Comparison of ENCODE assay signal across 13 cellular contexts in genomic region chr12:4825139-4825858, GRCh38.
A peak's percentile ranks its signal among the peaks of the same experiment; 100 is the strongest.
DNase-seq lines count a peak whose midpoint lies in the region; ATAC-seq, FAIRE-seq and TF ChIP-seq lines count a peak whose summit lies in the region.
"Had no signal": no experiment of that assay in that cellular context is flagged by ENCODE, and none has a peak within 500 bp of the region (broad histone marks: within the 10 kb centered on the region; RNA-seq: fewer than 3 reads in every experiment).

No MANE protein-coding gene starts in this region.

- H3K4me2 ChIP-seq in GM12878 (ENCODE audit: control insufficient read depth, insufficient read depth), result peak overlapping the region; percentile 45; the same call in 1 of the 2 replicates
- H3K4me2 ChIP-seq: KMS-11 had no signal

- no peaks in the 10 kb centered on the region for H4K20me1 ChIP-seq in GM12878 (ENCODE audit: control insufficient read depth, insufficient read depth)

- CTCF ChIA-PET in GM12878 (lab: Yijun Ruan, JAX), result interaction anchor here (1.4 to 1.9 kb wide), 2 partner anchors 30 to 32 kb away, joined by 4 to 5 read pairs; no protein-coding TSS in a partner anchor

- no peaks in the 10 kb centered on the region for H3K27me3 ChIP-seq in GM12878 (replicated peaks in 1 of 2; ENCODE audit: control insufficient read depth in 2 of 2, insufficient read depth in 2 of 2, low read length in 1 of 2)
- no peaks in the 10 kb centered on the region for H3K27me3 ChIP-seq in spleen (replicated peaks in 1 of 7)

- H3K79me2 ChIP-seq in GM12878 (ENCODE audit: control insufficient read depth, insufficient read depth, low read length), result peaks cover 12% of the 10 kb centered on the region

- no peak for TF ChIP-seq POLR2A in GM12878 (IDR thresholded peaks at IDR 0.05; ENCODE audit: low read depth, low read length)
- no peak for TF ChIP-seq POLR2A in spleen (IDR thresholded peaks at IDR 0.05)

- no peak for TF ChIP-seq RAD21 in GM12878 (IDR thresholded peaks at IDR 0.05; ENCODE audit: insufficient read depth, low read depth, low read length)

- TF ChIP-seq CTCF in GM12878 (IDR thresholded peaks at IDR 0.05 in 2 of 3, conservative IDR thresholded peaks at IDR 0.05 in 1 of 3; ENCODE audit: control insufficient read depth in 2 of 3, extremely low read depth in 1 of 3, insufficient read depth in 1 of 3, low read depth in 3 of 3, low read length in 3 of 3), result no peak
- no peak for TF ChIP-seq CTCF in spleen (IDR thresholded peaks at IDR 0.05 in 8 of 11, conservative IDR thresholded peaks at IDR 0.05 in 3 of 11)

- H3K36me3 ChIP-seq in GM12878 (ENCODE audit: control insufficient read depth in 2 of 2, insufficient read depth in 2 of 2, low read length in 1 of 2), result no peaks in the 10 kb centered on the region; a peak in 1 of 4 replicates
- H3K36me3 ChIP-seq in spleen, result no peaks in the 10 kb centered on the region
- H3K36me3 ChIP-seq: cardiac muscle cell had no signal

- ATAC-seq in GM12878 (peak; percentile 14; the same call in 1 of the 3 replicates), HG03159 (IDR thresholded peaks at IDR 0.05; ENCODE audit: unreplicated experiment) (no peak)
- ATAC-seq: esophagus mucosa, Panc1 had no signal

- DNase-seq in A172 (ENCODE audit: low spot score) (peak; percentile 51), GDM1 (lab: John Stamatoyannopoulos, UW) (peak; percentile 24), NOMO-1 (lab: John Stamatoyannopoulos, UW; ENCODE audit: unreplicated experiment in 2 of 2) (peak; percentile 11 to 63), GM12878 (ENCODE audit: low read depth, low spot score) (no peak), NCI-H1436 (lab: John Stamatoyannopoulos, UW) (no peak), DMS 273 treated with DMSO at 0.1 percent for 48 hours (lab: John Stamatoyannopoulos, UW) (no peak), spleen (no peak)
- DNase-seq: stimulated activated CD4-positive, alpha-beta T cell treated with anti-CD3 and anti-CD28 coated beads, Interleukin-4, amount 100 ng/mL, for 24 hours had no signal

- no peak overlapping the region for H2AFZ ChIP-seq in GM12878 (ENCODE audit: control insufficient read depth, low read depth, low read length)

- H3K9me3 ChIP-seq in GM12878 (replicated peaks; ENCODE audit: control insufficient read depth, insufficient read depth, low read length), result no peaks in the 10 kb centered on the region; the same call in 2 of the 3 replicates
- no peaks in the 10 kb centered on the region for H3K9me3 ChIP-seq in spleen

- no peak overlapping the region for H3K9ac ChIP-seq in GM12878 (ENCODE audit: control insufficient read depth, insufficient read depth, low read length)
- H3K9ac ChIP-seq: KMS-11 had no signal

- SMC1A ChIA-PET in GM12878 (lab: Charles Lee; ENCODE audit: uncharacterized antibody, unreplicated experiment), result interaction anchor here (1.7 kb wide), 1 partner anchor 16 kb away, joined by 3 read pairs; no protein-coding TSS in a partner anchor

- no TSS peak for BruUV-seq in GM12878 (replicated peaks; lab: Mats Ljungman, UMichigan)

- RAD21 ChIA-PET in GM12878 (lab: Charles Lee; ENCODE audit: unreplicated experiment), result no interaction called here

- intact Hi-C loops in GM12878 (cut with micrococcal nuclease; ENCODE audit: unreplicated experiment) (no loop called here), spleen (cut with DNase I; ENCODE audit: low total_unique reads) (no loop called here)

- TF ChIP-seq EP300 in GM12878 (IDR thresholded peaks at IDR 0.05; ENCODE audit: borderline replicate concordance in 1 of 2, control insufficient read depth in 1 of 2, low read depth in 2 of 2, low read length in 2 of 2), result no peak

- H3K4me1 ChIP-seq in GM12878 (ENCODE audit: control insufficient read depth, insufficient read depth, low read length) (peaks cover 26% of the 10 kb centered on the region), spleen (peaks cover 7 to 69% (median 33%) of the 10 kb centered on the region in 6 donors)

- H3K27ac ChIP-seq in GM12878 (ENCODE audit: control insufficient read depth, insufficient read depth) (no peak overlapping the region), spleen (peak overlapping the region in 4 of 8 donors; percentile 4 to 50 (median 31))
- H3K27ac ChIP-seq: cardiac muscle cell, KMS-11 had no signal

- 42% methylated on average over 4 of the region's 4 CpGs for WGBS in GM12878 (ENCODE audit: insufficient coverage, insufficient replicate concordance, low lambda C conversion rate, missing lambda C conversion rate)
- 35 to 50% (median 44%) methylated on average over 4 of the region's 4 CpGs for WGBS in spleen, 5 donors

- no peak overlapping the region; the same call in 1 of the 2 replicates for H3K4me3 ChIP-seq in GM12878
- no peak overlapping the region for H3K4me3 ChIP-seq in spleen
- H3K4me3 ChIP-seq: cardiac muscle cell had no signal

- no peak for FAIRE-seq in GM12878 (lab: Jason Lieb, UNC)

- POLR2A ChIA-PET in GM12878 (lab: Charles Lee), result no interaction called here

- in situ Hi-C loops in GM12878 (cut with MboI), result no loop called here

TF ChIP-seq in GM12878, 131 proteins besides CTCF, POLR2A, EP300 and RAD21:
- TF ChIP-seq RUNX3 (IDR thresholded peaks at IDR 0.05; ENCODE audit: low read length) (peak; percentile 78), ZSCAN29 (IDR thresholded peaks at IDR 0.05) (no peak)

Comparison
In these comparisons a context has a peak if more than half of its experiments do, and no peak if none do; other contexts are left out.
1. DNase-seq: peak in A172 (single experiment), GDM1 (single experiment) and NOMO-1 (2 of 2); none in GM12878 (single experiment), NCI-H1436 (single experiment), DMS 273 treated with DMSO at 0.1 percent for 48 hours (single experiment) and spleen (single experiment).